ENCODE assay signal across 27 cellular contexts in genomic region chr9:21976334-21976875, GRCh38. TPM values are rescaled to one million over a fixed set of nuclear protein-coding genes. Genes with fewer than 3 reads are reported as not detected.
A peak's percentile ranks its signal among the peaks of the same experiment; 100 is the strongest.
DNase-seq lines count a peak whose midpoint lies in the region; ATAC-seq, FAIRE-seq and TF ChIP-seq lines count a peak whose summit lies in the region.
"Had no signal": no experiment of that assay in that cellular context is flagged by ENCODE, and none has a peak within 500 bp of the region (broad histone marks: within the 10 kb centered on the region; RNA-seq: fewer than 3 reads in every experiment).

No MANE protein-coding gene starts in this region.

- peak overlapping the region; percentile 93 for H3K9ac ChIP-seq in DND-41 (ENCODE audit: low read depth, low read length)
- no peak overlapping the region for H3K9ac ChIP-seq in astrocyte (ENCODE audit: low read length)
- H3K9ac ChIP-seq: BLaER1 treated with 17β-estradiol and CSF1 and Interleukin-3, amounts not matched to agents 10 nM and 100 nM; KMS-11 had no signal

- H4K20me1 ChIP-seq in DND-41 (ENCODE audit: insufficient read depth, low read length) (peaks cover 6% of the 10 kb centered on the region; the same call in 1 of the 2 replicates), PC-9 (ENCODE audit: insufficient read depth) (peaks cover 6% of the 10 kb centered on the region), astrocyte (ENCODE audit: insufficient read depth, low read length) (peaks cover 67% of the 10 kb centered on the region)

- H3K27ac ChIP-seq in DND-41 (ENCODE audit: low read length) (peak overlapping the region; percentile 100), PC-9 (no peak overlapping the region), astrocyte (ENCODE audit: low read depth, low read length) (no peak overlapping the region)
- H3K27ac ChIP-seq: BLaER1 treated with 17β-estradiol and CSF1 and Interleukin-3, amounts not matched to agents 10 nM and 100 nM; KMS-11; Peyer's patch had no signal

- H3K79me2 ChIP-seq in DND-41 (ENCODE audit: insufficient read depth, low read length) (peaks cover 93% of the 10 kb centered on the region), PC-9 (ENCODE audit: low read depth) (peaks cover 92% of the 10 kb centered on the region), astrocyte (ENCODE audit: insufficient read depth, low read length) (peaks cover 2% of the 10 kb centered on the region)

- peaks cover 8% of the 10 kb centered on the region for H3F3A ChIP-seq in PC-9 (ENCODE audit: insufficient read depth, low read depth)

- H3K4me1 ChIP-seq in DND-41 (ENCODE audit: insufficient read depth, low read length) (peaks cover 68% of the 10 kb centered on the region), PC-9 (replicated peaks; ENCODE audit: insufficient read depth) (peaks cover 31% of the 10 kb centered on the region), astrocyte (ENCODE audit: insufficient read depth, low read length) (no peaks in the 10 kb centered on the region)

- TF ChIP-seq CTCF in DND-41 (IDR thresholded peaks at IDR 0.05; ENCODE audit: borderline replicate concordance, extremely low read depth, low read length, poor library complexity, severe bottlenecking) (no peak), HFFc6 (IDR thresholded peaks at IDR 0.05) (no peak), PC-9 (conservative IDR thresholded peaks at IDR 0.05) (no peak), astrocyte (IDR thresholded peaks at IDR 0.05; ENCODE audit: insufficient read depth, low read depth, low read length) (no peak), GM10248 (IDR thresholded peaks at IDR 0.05; ENCODE audit: control extremely low read depth, extremely low read depth, low read depth, missing control alignments) (no peak)

- H3K4me3 Mint-ChIP-seq in HFFc6 (peak overlapping the region; percentile 92), astrocyte (ENCODE audit: unreplicated experiment) (no peak overlapping the region)

- ATAC-seq in DND-41 (ENCODE audit: insufficient read depth, low read depth): no peak
- no peak for ATAC-seq in GM19452 (IDR thresholded peaks at IDR 0.05; ENCODE audit: unreplicated experiment)
- ATAC-seq in HG03159 (IDR thresholded peaks at IDR 0.05; ENCODE audit: unreplicated experiment): no peak

- H3K4me2 ChIP-seq in DND-41 (ENCODE audit: insufficient read depth, low read length): peak overlapping the region; percentile 68
- peak overlapping the region; percentile 98 for H3K4me2 ChIP-seq in PC-9
- peak overlapping the region; percentile 17 for H3K4me2 ChIP-seq in astrocyte (ENCODE audit: low read length)
- H3K4me2 ChIP-seq: KMS-11 had no signal

- peaks cover 38% of the 10 kb centered on the region for H3K4me1 Mint-ChIP-seq in HFFc6 (ENCODE audit: low read depth)
- H3K4me1 Mint-ChIP-seq in astrocyte (ENCODE audit: low read depth, unreplicated experiment): peaks cover 3% of the 10 kb centered on the region

- H3K27ac Mint-ChIP-seq in HFFc6 (peak overlapping the region; percentile 82), astrocyte (ENCODE audit: unreplicated experiment) (no peak overlapping the region)
- H3K27ac Mint-ChIP-seq: CD4-positive, alpha-beta T cell had no signal

- H3K27me3 ChIP-seq in DND-41 (ENCODE audit: insufficient read depth, low read length, poor library complexity) (no peaks in the 10 kb centered on the region), PC-9 (ENCODE audit: insufficient read depth, low read depth) (no peaks in the 10 kb centered on the region), astrocyte (ENCODE audit: insufficient read depth, low read length) (peaks cover 51% of the 10 kb centered on the region)

- POLR2A ChIA-PET in PC-9 (lab: Charles Lee; ENCODE audit: unreplicated experiment) (interaction anchor here (0.7 kb wide), 4 partner anchors 42 to 131 kb away, joined by 3 to 11 read pairs (median 4); no protein-coding TSS in a partner anchor), GM10248 (lab: Yijun Ruan, JAX) (no interaction called here)

- FAIRE-seq in astrocyte (lab: Jason Lieb, UNC) (no peak), HTR-8/SVneo (lab: Jason Lieb, UNC) (no peak)
- FAIRE-seq: A204.1, D721Med, G401.6, GM12878 had no signal

- H2AFZ ChIP-seq in DND-41 (ENCODE audit: low read depth, low read length) (no peak overlapping the region), PC-9 (no peak overlapping the region), astrocyte (ENCODE audit: low read depth, low read length) (no peak overlapping the region)

- CTCF ChIA-PET in PC-9 (lab: Charles Lee) (no interaction called here), GM10248 (lab: Yijun Ruan, JAX) (interaction anchor here (1.0 to 4.0 kb wide), 6 partner anchors 10 to 43 kb away, joined by 3 to 27 read pairs (median 4); partner anchors contain the start of genes CDKN2A, CDKN2B and CDKN2B-AS1)

- H3K27me3 Mint-ChIP-seq in HFFc6 (ENCODE audit: insufficient read depth) (peaks cover 22% of the 10 kb centered on the region), astrocyte (ENCODE audit: low read depth, unreplicated experiment) (peaks cover 74% of the 10 kb centered on the region)

- no peak for DNase-seq in DND-41
- no peak for DNase-seq in HFFc6
- no peak for DNase-seq in PC-9
- no peak for DNase-seq in astrocyte (ENCODE audit: low read depth)
- no peak for DNase-seq in GM10248 (ENCODE audit: extremely low spot score)
- no peak for DNase-seq in HTR-8/SVneo (ENCODE audit: insufficient read length, low spot score)
- DNase-seq: AML-193; CD4-positive, alpha-beta T cell; GOT3; HCEC 1CT; IMR-90; NCI-H1048; NCI-H1417; NCI-H1694; NCI-H2029 treated with DMSO at 0.1 percent for 48 hours; NCI-H2227 treated with DMSO at 0.1 percent for 48 hours; Peyer's patch had no signal

- H3K9me3 Mint-ChIP-seq in HFFc6: no peaks in the 10 kb centered on the region
- H3K9me3 Mint-ChIP-seq in astrocyte (ENCODE audit: unreplicated experiment): peaks cover 13% of the 10 kb centered on the region

- peaks cover 8% of the 10 kb centered on the region; the same call in 1 of the 2 replicates for H3K36me3 Mint-ChIP-seq in HFFc6 (ENCODE audit: low read depth)
- peaks cover 3% of the 10 kb centered on the region for H3K36me3 Mint-ChIP-seq in astrocyte (ENCODE audit: low read depth, unreplicated experiment)

- peak overlapping the region in 1 of 2 experiments; percentile 61; a peak in 3 of 4 replicates for H3K4me3 ChIP-seq in DND-41 (ENCODE audit: low read depth in 1 of 2, low read length in 2 of 2)
- H3K4me3 ChIP-seq in PC-9: peak overlapping the region; percentile 65; the same call in 1 of the 2 replicates
- H3K4me3 ChIP-seq in astrocyte (ENCODE audit: insufficient read depth, low read depth, low read length): no peak overlapping the region
- H3K4me3 ChIP-seq: Peyer's patch had no signal

- no peaks in the 10 kb centered on the region for H3K9me2 ChIP-seq in PC-9 (ENCODE audit: insufficient read depth)

- H3K36me3 ChIP-seq in DND-41 (ENCODE audit: insufficient read depth, low read length) (peaks cover 11% of the 10 kb centered on the region), PC-9 (ENCODE audit: low read depth) (peaks cover 16% of the 10 kb centered on the region; the same call in 1 of the 2 replicates), astrocyte (ENCODE audit: insufficient read depth, low read length) (no peaks in the 10 kb centered on the region)
- H3K36me3 ChIP-seq: BLaER1 treated with 17β-estradiol and CSF1 and Interleukin-3, amounts not matched to agents 10 nM and 100 nM; Peyer's patch had no signal

- H3K9me3 ChIP-seq in DND-41 (ENCODE audit: insufficient read depth, low read length, severe bottlenecking): no peaks in the 10 kb centered on the region
- H3K9me3 ChIP-seq in PC-9 (ENCODE audit: insufficient read depth, low read depth): no peaks in the 10 kb centered on the region
- H3K9me3 ChIP-seq in astrocyte (ENCODE audit: insufficient read depth, low read depth, low read length): no peaks in the 10 kb centered on the region
- H3K9me3 ChIP-seq: Peyer's patch had no signal

- BruUV-seq in PC-9 (replicated peaks; lab: Mats Ljungman, UMichigan): no TSS peak

- intact Hi-C loops in PC-9 (cut with micrococcal nuclease; ENCODE audit: unreplicated experiment): no loop called here

RNA-seq across cellular contexts. Expression of gene CDKN2A, which starts 17.8 kb away (rescaled TPM):
- 100 to 1,000 TPM in 4 of 6 experiments, 10 to 100 TPM in 2; 47.7 to 133 (median 121) TPM for total RNA-seq in HFFc6 (2021; fragmentation: NEBNext Ultra II Directional; extraction: Animal tissue kit (Norgen Biotek cat#: 25700))
- total RNA-seq in PC-9 (2021) (282 and 404 TPM in 2 replicates), astrocyte (71.6 and 81.4 TPM in 2 replicates)
- total RNA-seq: Daoy, NCI-H460 had no signal

RNA-seq across cellular contexts. Expression of gene CDKN2B-AS1, which starts 18.2 kb away (rescaled TPM):
- total RNA-seq in HFFc6 (2021; fragmentation: NEBNext Ultra II Directional; extraction: Animal tissue kit (Norgen Biotek cat#: 25700)): 1 to 10 TPM in 4 of 6 experiments, under 1 TPM in 2; 0.61 to 1.5 (median 1.2) TPM
- total RNA-seq in PC-9 (2021) (11.6 and 12.5 TPM in 2 replicates), astrocyte (2.3 TPM in 2 replicates)
- total RNA-seq: Daoy, NCI-H460 had no signal

RNA-seq across cellular contexts. Expression of gene CDKN2B, which starts 32.7 kb away (rescaled TPM):
- 10 to 100 TPM in 1 of 6 experiments, 1 to 10 TPM in 5; 7.1 to 11.6 (median 8.9) TPM for total RNA-seq in HFFc6 (2021; fragmentation: NEBNext Ultra II Directional; extraction: Animal tissue kit (Norgen Biotek cat#: 25700))
- 33.8 and 40.2 TPM in 2 replicates for total RNA-seq in PC-9 (2021)
- total RNA-seq in astrocyte: 306 and 314 TPM in 2 replicates
- total RNA-seq: CD4-positive, alpha-beta T cell; Daoy; NCI-H460 had no signal

Comparison
In these comparisons a context has a peak if more than half of its experiments do, and no peak if none do; other contexts are left out.
1. H3K4me2 ChIP-seq: peak in every context shown above with its lines; median percentile 98 in PC-9; 68 in DND-41; 17 in astrocyte.